ENCODE assay signal across 28 cellular contexts in genomic region chr10:16656886-16657285, GRCh38.
"Had no signal": no experiment of that assay in that cellular context is flagged by ENCODE, and none has a peak within 500 bp of the region (broad histone marks: within the 10 kb centered on the region; RNA-seq: fewer than 3 reads in every experiment).

No MANE protein-coding gene starts in this region.

- ATAC-seq: activated CD8-positive, alpha-beta memory T cell treated with anti-CD3 and anti-CD28 coated beads, Interleukin-2, amount 10 ng/mL, durations not matched to agents 7 days and 5 days; activated T-cell treated with anti-CD3 and anti-CD28 coated beads, Interleukin-2, amount 50 U/mL, for 4 hours; activated T-helper 17 cell treated with anti-CD3 and anti-CD28 coated beads, Interleukin-2, amount 50 U/mL, for 72 hours; Panc1 had no signal

- H3K9me3 Mint-ChIP-seq: activated B cell treated with CpG ODN at 0.5 μM for 24 hours; activated CD4-positive, alpha-beta T cell treated with anti-CD3 and anti-CD28 coated beads, Interleukin-2, amount 10 ng/mL, durations not matched to agents 24 days and 14 days; activated naive CD4-positive, alpha-beta T cell treated with anti-CD3 and anti-CD28 coated beads for 36 hours; activated T-cell treated with anti-CD3 and anti-CD28 coated beads, Interleukin-2, amount 50 U/mL, for 4 hours; activated T-helper 17 cell treated with anti-CD3 and anti-CD28 coated beads, Interleukin-2, amount 50 U/mL, for 72 hours; T-helper 1 cell treated with Interleukin-12 subunit alpha and Interleukin-12 subunit beta and Interleukin-4 antibody, amounts not matched to agents 30 μg/mL and 1 μg/mL, for 36 hours had no signal

- H3K4me3 Mint-ChIP-seq: activated B cell treated with CpG ODN at 0.5 μM for 24 hours; activated CD4-positive, alpha-beta T cell treated with anti-CD3 and anti-CD28 coated beads, Interleukin-2, amount 10 ng/mL, durations not matched to agents 24 days and 14 days; activated CD8-positive, alpha-beta memory T cell treated with anti-CD3 and anti-CD28 coated beads, Interleukin-2, amount 10 ng/mL, durations not matched to agents 7 days and 5 days; activated naive CD4-positive, alpha-beta T cell treated with anti-CD3 and anti-CD28 coated beads for 36 hours; activated naive CD8-positive, alpha-beta T cell; activated T-cell treated with anti-CD3 and anti-CD28 coated beads, Interleukin-2, amount 50 U/mL, for 4 hours; activated T-helper 17 cell treated with anti-CD3 and anti-CD28 coated beads, Interleukin-2, amount 50 U/mL, for 72 hours; T-helper 1 cell treated with Interleukin-12 subunit alpha and Interleukin-12 subunit beta and Interleukin-4 antibody, amounts not matched to agents 30 μg/mL and 1 μg/mL, for 36 hours had no signal

- FAIRE-seq: astrocyte had no signal

- DNase-seq: activated B cell treated with CpG ODN at 0.5 μM for 24 hours; activated CD4-positive, alpha-beta T cell treated with anti-CD3 and anti-CD28 coated beads for 1 hour; activated CD4-positive, alpha-beta T cell treated with anti-CD3 and anti-CD28 coated beads, Interleukin-2, amount 10 ng/mL, durations not matched to agents 24 days and 14 days; activated CD4-positive, alpha-beta T cell treated with anti-CD3 and anti-CD28 coated beads, Interleukin-2, amount 50 U/mL, for 48 hours; activated CD8-positive, alpha-beta memory T cell treated with anti-CD3 and anti-CD28 coated beads, Interleukin-2, amount 10 ng/mL, durations not matched to agents 7 days and 5 days; activated gamma-delta T cell; activated naive CD4-positive, alpha-beta T cell treated with anti-CD3 and anti-CD28 coated beads for 36 hours; activated T-cell treated with anti-CD3 and anti-CD28 coated beads, Interleukin-2, amount 50 U/mL, for 4 hours; amygdala; brain microvascular endothelial cell; cerebellar nuclear complex; IMR-90; Kasumi-1; KBM-7; NCI-H1417; NCI-H1930; NCI-H2107; NCI-H345; NCI-H510A; NCI-H774; NK-92 treated with Interleukin-12 subunit alpha and Interleukin-12 subunit beta, amount 100 ng/mL, for 24 hours; OCI-M1; SHP77 had no signal

- H3K27me3 Mint-ChIP-seq: activated B cell treated with CpG ODN at 0.5 μM for 24 hours; activated CD4-positive, alpha-beta T cell treated with anti-CD3 and anti-CD28 coated beads, Interleukin-2, amount 10 ng/mL, durations not matched to agents 24 days and 14 days; activated CD8-positive, alpha-beta memory T cell treated with anti-CD3 and anti-CD28 coated beads, Interleukin-2, amount 10 ng/mL, durations not matched to agents 7 days and 5 days; activated naive CD8-positive, alpha-beta T cell; activated T-helper 17 cell treated with anti-CD3 and anti-CD28 coated beads, Interleukin-2, amount 50 U/mL, for 72 hours had no signal

- H3K36me3 Mint-ChIP-seq: activated CD8-positive, alpha-beta memory T cell treated with anti-CD3 and anti-CD28 coated beads, Interleukin-2, amount 10 ng/mL, durations not matched to agents 7 days and 5 days had no signal

- H3K4me1 Mint-ChIP-seq: activated B cell treated with CpG ODN at 0.5 μM for 24 hours had no signal

- H3K27ac Mint-ChIP-seq: activated B cell treated with CpG ODN at 0.5 μM for 24 hours; activated CD4-positive, alpha-beta T cell treated with anti-CD3 and anti-CD28 coated beads, Interleukin-2, amount 10 ng/mL, durations not matched to agents 24 days and 14 days; activated CD8-positive, alpha-beta memory T cell treated with anti-CD3 and anti-CD28 coated beads, Interleukin-2, amount 10 ng/mL, durations not matched to agents 7 days and 5 days; activated naive CD4-positive, alpha-beta T cell treated with anti-CD3 and anti-CD28 coated beads for 36 hours; activated naive CD8-positive, alpha-beta T cell; activated T-helper 17 cell treated with anti-CD3 and anti-CD28 coated beads, Interleukin-2, amount 50 U/mL, for 72 hours; T-helper 1 cell treated with Interleukin-12 subunit alpha and Interleukin-12 subunit beta and Interleukin-4 antibody, amounts not matched to agents 30 μg/mL and 1 μg/mL, for 36 hours had no signal
